8 cellular contexts compared by ENCODE assay signal in genomic region chr6:127342946-127343752, GRCh38. TPM values are rescaled to one million over a fixed set of nuclear protein-coding genes. Genes with fewer than 3 reads are reported as not detected.
DNase-seq lines count a peak whose midpoint lies in the region; ATAC-seq and TF ChIP-seq lines count a peak whose summit lies in the region.

ECHDC1 (minus strand) TSS chr6:127343609; CDS start chr6:127331028, 12,581 bp downstream.

- H3K4me1 Mint-ChIP-seq in Calu3 (ENCODE audit: low read depth, unreplicated experiment) = no peaks in the 10 kb centered on the region

- H3K27me3 Mint-ChIP-seq in Calu3 (ENCODE audit: unreplicated experiment) = no peaks in the 10 kb centered on the region

- TF ChIP-seq CTCF in Calu3 (IDR thresholded peaks at IDR 0.05; ENCODE audit: unreplicated experiment) (no peak), OCI-LY3 (IDR thresholded peaks at IDR 0.05; ENCODE audit: low read depth, low read length) (no peak), esophagus muscularis mucosa (IDR thresholded peaks at IDR 0.05) (peak in 2 of 3 experiments; percentile 11 to 29)

- H3K27ac Mint-ChIP-seq in Calu3 (ENCODE audit: unreplicated experiment) = no peak within 1 kb of the TSS

- H3K36me3 ChIP-seq in HUES48 (ENCODE audit: control insufficient read depth, insufficient read depth, low read length) = no peaks in the 10 kb centered on the region
- no peaks in the 10 kb centered on the region for H3K36me3 ChIP-seq in OCI-LY3 (replicated peaks; ENCODE audit: low read depth, low read length)
- H3K36me3 ChIP-seq in esophagus muscularis mucosa = no peaks in the 10 kb centered on the region
- no peaks in the 10 kb centered on the region for H3K36me3 ChIP-seq in muscle layer of duodenum (ENCODE audit: control insufficient read depth in 1 of 2, insufficient read depth in 2 of 2, low read length in 2 of 2)

- H3K4me3 ChIP-seq in HUES48 (ENCODE audit: low read depth, low read length) (peak within 1 kb of the TSS; percentile 82), OCI-LY3 (ENCODE audit: low read length) (peak within 1 kb of the TSS; percentile 98), esophagus muscularis mucosa (peak within 1 kb of the TSS; percentile 62 to 90 (median 76)), muscle layer of duodenum (ENCODE audit: low read depth in 1 of 2, low read length in 2 of 2) (peak within 1 kb of the TSS; percentile 80 to 92)

- DNase-seq in Calu3 = peak; percentile 43
- DNase-seq in activated T-cell treated with anti-CD3 and anti-CD28 coated beads for 24 hours (ENCODE audit: low read depth) = peak; percentile 73
- DNase-seq in esophagus muscularis mucosa (ENCODE audit: extremely low spot score) = no peak
- peak; percentile 37 for DNase-seq in stimulated activated CD8-positive, alpha-beta memory T cell treated with anti-CD3 and anti-CD28 coated beads, Interleukin-7, amount 100 ng/mL, for 24 hours (ENCODE audit: low read depth)

- TF ChIP-seq EP300 in esophagus muscularis mucosa (IDR thresholded peaks at IDR 0.05) = no peak

- H3K27ac ChIP-seq in HUES48 (ENCODE audit: low read depth, low read length) (peak within 1 kb of the TSS; percentile 90), OCI-LY3 (ENCODE audit: low read length) (peak within 1 kb of the TSS; percentile 69), esophagus muscularis mucosa (replicated peaks in 1 of 4) (peak within 1 kb of the TSS; percentile 82 to 90 (median 87)), muscle layer of duodenum (ENCODE audit: low read length) (peak within 1 kb of the TSS; percentile 83)

- H3K4me1 ChIP-seq in HUES48 (ENCODE audit: control insufficient read depth, insufficient read depth, low read length) (peaks cover 44% of the 10 kb centered on the region), OCI-LY3 (ENCODE audit: low read length) (peaks cover 20% of the 10 kb centered on the region), esophagus muscularis mucosa (peaks cover 30 to 53% (median 44%) of the 10 kb centered on the region in 4 donors), muscle layer of duodenum (ENCODE audit: control insufficient read depth in 1 of 2, insufficient read depth in 2 of 2, low read length in 2 of 2) (peaks cover 8 to 30% of the 10 kb centered on the region in 2 donors)

- CTCF ChIA-PET in Calu3 (lab: Charles Lee) = interaction anchor here (0.8 to 1.0 kb wide), 4 partner anchors 11 to 78 kb away, joined by 3 to 6 read pairs (median 4); no protein-coding TSS in a partner anchor

- H3K4me3 Mint-ChIP-seq in Calu3 (ENCODE audit: low read depth, unreplicated experiment) = no peak within 1 kb of the TSS

- WGBS in esophagus muscularis mucosa = under 1% methylated on average over 72 of the region's 72 CpGs

- no peaks in the 10 kb centered on the region for H3K9me3 ChIP-seq in HUES48 (ENCODE audit: control insufficient read depth, insufficient read depth, low read length)
- no peaks in the 10 kb centered on the region for H3K9me3 ChIP-seq in OCI-LY3 (ENCODE audit: insufficient read depth, low read length)
- no peaks in the 10 kb centered on the region for H3K9me3 ChIP-seq in esophagus muscularis mucosa
- no peaks in the 10 kb centered on the region for H3K9me3 ChIP-seq in muscle layer of duodenum (ENCODE audit: control insufficient read depth in 1 of 2, low read length in 2 of 2)

- no peaks in the 10 kb centered on the region for H3K36me3 Mint-ChIP-seq in Calu3 (ENCODE audit: insufficient read depth, unreplicated experiment)

- no peaks in the 10 kb centered on the region for H3K9me3 Mint-ChIP-seq in Calu3 (ENCODE audit: low read depth, unreplicated experiment)

- no peak for TF ChIP-seq POLR2A in esophagus muscularis mucosa (IDR thresholded peaks at IDR 0.05; ENCODE audit: low read depth)

- H4K20me1 ChIP-seq in OCI-LY3 (ENCODE audit: insufficient read depth, low read length) = peaks cover 19% of the 10 kb centered on the region

- peak within 1 kb of the TSS; percentile 96 for H3K4me2 ChIP-seq in OCI-LY3 (ENCODE audit: low read length)

- ATAC-seq in GM21423 (IDR thresholded peaks at IDR 0.05; ENCODE audit: unreplicated experiment) = peak; percentile 71

- peak within 1 kb of the TSS; percentile 96 for H2AFZ ChIP-seq in OCI-LY3 (ENCODE audit: low read depth, low read length)

- intact Hi-C loops in Calu3 (cut with micrococcal nuclease; ENCODE audit: unreplicated experiment) (loop anchor here (5.0 kb wide), 1 partner anchor 79 kb away; no protein-coding TSS in a partner anchor), esophagus muscularis mucosa (cut with DNase I) (loop anchor here (5.0 to 10.0 kb wide), 2 partner anchors 72 to 119 kb away; no protein-coding TSS in a partner anchor)

- H3K9ac ChIP-seq in HUES48 (ENCODE audit: low read depth, low read length) (peak within 1 kb of the TSS; percentile 87), OCI-LY3 (ENCODE audit: low read length) (peak within 1 kb of the TSS; percentile 96)

- BruUV-seq in Calu3 (replicated peaks; lab: Mats Ljungman, UMichigan) = no TSS peak

- peaks cover 65% of the 10 kb centered on the region for H3K79me2 ChIP-seq in OCI-LY3 (ENCODE audit: low read length)

- no peaks in the 10 kb centered on the region for H3K27me3 ChIP-seq in HUES48 (ENCODE audit: control insufficient read depth, insufficient read depth, low read length)
- no peaks in the 10 kb centered on the region for H3K27me3 ChIP-seq in OCI-LY3 (ENCODE audit: low read depth, low read length)
- H3K27me3 ChIP-seq in esophagus muscularis mucosa = no peaks in the 10 kb centered on the region
- H3K27me3 ChIP-seq in muscle layer of duodenum (ENCODE audit: low read depth, low read length) = no peaks in the 10 kb centered on the region

RNA-seq across cellular contexts. Expression of gene ECHDC1, which starts in this region (rescaled TPM):
- total RNA-seq in Calu3 (2022) = 30.3 and 42.5 TPM in 2 replicates
- 10 to 100 TPM; 42.5 to 70.6 (median 57.9) TPM for total RNA-seq in esophagus muscularis mucosa

Comparison
In these comparisons a context has a peak if more than half of its experiments do, and no peak if none do; other contexts are left out.
1. CTCF ChIP-seq: peak in esophagus muscularis mucosa (2 of 3); none in Calu3 (single experiment) and OCI-LY3 (single experiment).
2. Peak in every context shown above with its lines, with median percentiles within 50 percentile points of each other: H3K27ac ChIP-seq and H3K4me3 ChIP-seq.